1 cellular context compared by ENCODE assay signal in the genomic region with DNA sequence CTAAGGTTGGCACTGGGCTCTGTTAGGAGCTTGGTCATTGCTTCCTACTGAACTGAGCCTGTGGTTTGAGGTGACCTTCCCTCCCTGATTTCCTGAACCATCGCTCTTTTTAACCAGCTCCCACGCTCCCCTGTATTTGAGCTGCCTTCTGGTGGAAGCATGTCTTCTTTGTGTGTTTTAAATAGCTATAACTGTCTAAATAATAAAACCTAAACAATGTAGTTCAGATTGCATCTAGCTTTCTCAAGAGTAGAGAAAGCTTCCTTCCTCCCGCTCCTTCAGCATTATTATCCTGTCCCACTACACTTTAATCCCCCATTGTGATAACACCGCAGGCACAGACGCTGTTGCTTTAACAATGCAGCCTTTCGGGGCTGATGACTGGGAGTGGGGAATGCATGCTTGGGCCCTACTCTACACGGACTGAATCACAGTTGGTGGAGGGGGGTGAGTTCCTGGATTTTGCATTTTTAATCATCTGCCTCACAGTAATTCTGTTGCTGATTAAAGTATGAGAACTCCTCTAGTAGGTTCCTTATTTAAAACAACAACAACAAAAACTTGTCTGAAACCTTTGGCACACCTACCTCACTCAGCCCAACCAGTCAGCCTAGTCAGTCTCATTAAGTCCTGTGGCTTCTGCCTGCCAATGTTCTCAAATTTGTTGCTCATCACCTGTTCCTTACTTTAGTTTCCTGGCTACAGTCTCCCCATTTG.
TF ChIP-seq lines count a peak whose summit lies in the region.

No MANE protein-coding gene starts in this region.

TF ChIP-seq in neural cell, 6 proteins besides CTCF, POLR2A, EP300 and RAD21 (continued from another document):
- TF ChIP-seq, protein P1, sequence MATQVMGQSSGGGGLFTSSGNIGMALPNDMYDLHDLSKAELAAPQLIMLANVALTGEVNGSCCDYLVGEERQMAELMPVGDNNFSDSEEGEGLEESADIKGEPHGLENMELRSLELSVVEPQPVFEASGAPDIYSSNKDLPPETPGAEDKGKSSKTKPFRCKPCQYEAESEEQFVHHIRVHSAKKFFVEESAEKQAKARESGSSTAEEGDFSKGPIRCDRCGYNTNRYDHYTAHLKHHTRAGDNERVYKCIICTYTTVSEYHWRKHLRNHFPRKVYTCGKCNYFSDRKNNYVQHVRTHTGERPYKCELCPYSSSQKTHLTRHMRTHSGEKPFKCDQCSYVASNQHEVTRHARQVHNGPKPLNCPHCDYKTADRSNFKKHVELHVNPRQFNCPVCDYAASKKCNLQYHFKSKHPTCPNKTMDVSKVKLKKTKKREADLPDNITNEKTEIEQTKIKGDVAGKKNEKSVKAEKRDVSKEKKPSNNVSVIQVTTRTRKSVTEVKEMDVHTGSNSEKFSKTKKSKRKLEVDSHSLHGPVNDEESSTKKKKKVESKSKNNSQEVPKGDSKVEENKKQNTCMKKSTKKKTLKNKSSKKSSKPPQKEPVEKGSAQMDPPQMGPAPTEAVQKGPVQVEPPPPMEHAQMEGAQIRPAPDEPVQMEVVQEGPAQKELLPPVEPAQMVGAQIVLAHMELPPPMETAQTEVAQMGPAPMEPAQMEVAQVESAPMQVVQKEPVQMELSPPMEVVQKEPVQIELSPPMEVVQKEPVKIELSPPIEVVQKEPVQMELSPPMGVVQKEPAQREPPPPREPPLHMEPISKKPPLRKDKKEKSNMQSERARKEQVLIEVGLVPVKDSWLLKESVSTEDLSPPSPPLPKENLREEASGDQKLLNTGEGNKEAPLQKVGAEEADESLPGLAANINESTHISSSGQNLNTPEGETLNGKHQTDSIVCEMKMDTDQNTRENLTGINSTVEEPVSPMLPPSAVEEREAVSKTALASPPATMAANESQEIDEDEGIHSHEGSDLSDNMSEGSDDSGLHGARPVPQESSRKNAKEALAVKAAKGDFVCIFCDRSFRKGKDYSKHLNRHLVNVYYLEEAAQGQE (IDR thresholded peaks at IDR 0.05; ENCODE audit: borderline replicate concordance) = no peak
- TF ChIP-seq TAF1 (IDR thresholded peaks at IDR 0.05; ENCODE audit: low read depth) (no peak), MXI1 (conservative IDR thresholded peaks at IDR 0.05; ENCODE audit: poor library complexity, severe bottlenecking) (no peak)
